In genomic region chr14:52079239-52079956, GRCh38 we compare ENCODE assay signal across 1 cellular context.
A peak's percentile ranks its signal among the peaks of the same experiment; 100 is the strongest.
TF ChIP-seq lines count a peak whose summit lies in the region.

No MANE protein-coding gene starts in this region.

TF ChIP-seq in endothelial cell of umbilical vein, 7 proteins besides CTCF, POLR2A, EP300 and RAD21 (continued from another document):
- TF ChIP-seq FOS (IDR thresholded peaks at IDR 0.05; ENCODE audit: borderline replicate concordance, insufficient read depth, low read length), result no peak
- TF ChIP-seq EZH2 (IDR thresholded peaks at IDR 0.05; ENCODE audit: borderline replicate concordance, low read depth, low read length, severe bottlenecking), result no peak
- TF ChIP-seq GATA2 (IDR thresholded peaks at IDR 0.05; ENCODE audit: insufficient read depth, insufficient read length, low read depth, low read length), result peak; percentile 84
